8 cellular contexts compared by ENCODE assay signal in the genomic region with DNA sequence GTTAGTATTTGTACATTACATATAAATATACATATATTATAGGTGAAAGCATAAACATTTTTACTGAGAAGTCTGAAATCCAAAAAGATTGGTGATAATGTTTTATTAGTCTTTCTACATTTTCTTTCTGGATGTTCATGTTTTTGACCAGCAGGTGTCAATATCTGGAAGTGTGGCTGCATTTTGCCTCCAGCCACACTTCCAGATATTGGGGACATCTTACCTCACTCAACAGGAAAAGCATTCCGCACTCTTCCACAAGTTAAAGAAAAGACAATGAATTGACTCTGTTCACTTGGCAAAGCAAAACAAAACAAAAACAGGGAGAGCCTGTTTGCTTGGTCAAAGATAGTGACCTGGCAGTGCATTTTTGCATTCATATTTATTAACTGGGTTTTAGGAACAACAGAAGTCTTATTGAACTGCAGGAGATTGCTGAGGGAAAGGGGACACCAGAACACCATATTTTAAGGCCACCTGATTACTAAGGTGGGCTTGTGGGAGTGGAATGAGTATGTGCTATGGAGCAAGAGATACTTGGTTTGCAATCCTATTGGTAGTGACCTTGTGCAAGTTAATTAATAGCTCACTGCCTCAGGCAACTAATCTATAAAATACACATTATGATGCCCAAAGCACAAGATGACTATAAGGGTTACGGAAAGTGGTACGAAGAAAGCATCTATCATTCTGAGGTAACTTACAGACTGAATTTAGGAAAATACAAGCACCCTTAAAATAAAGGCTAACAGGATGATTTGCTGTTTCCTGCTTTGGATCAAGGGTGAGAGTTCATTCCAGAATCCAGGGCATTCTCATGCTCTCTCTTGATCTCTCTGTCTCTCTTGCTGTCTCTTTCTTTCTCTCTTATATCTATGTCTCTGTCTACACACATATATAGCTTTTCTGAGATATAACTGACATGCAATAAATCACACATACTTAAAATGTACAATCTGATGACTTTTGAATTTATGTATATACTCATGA.
DNase-seq lines count a peak whose midpoint lies in the region; ATAC-seq and TF ChIP-seq lines count a peak whose summit lies in the region.

No MANE protein-coding gene starts in this region.

- no peak overlapping the region for H2BK5ac ChIP-seq in mesenchymal stem cell (ENCODE audit: low read depth, low read length, poor library complexity, severe bottlenecking)

- no peak overlapping the region for H2AK5ac ChIP-seq in mesenchymal stem cell (ENCODE audit: low read length, severe bottlenecking)

- H2AFZ ChIP-seq in KMS-11 (ENCODE audit: low read depth) (no peak overlapping the region), mesenchymal stem cell (ENCODE audit: low read depth, low read length) (no peak overlapping the region)

- WGBS in mesenchymal stem cell: 100% methylated on average over 2 of the region's 3 CpGs

- H4K8ac ChIP-seq in mesenchymal stem cell (ENCODE audit: low read length): no peak overlapping the region

- no peaks in the 10 kb centered on the region for H3K9me3 Mint-ChIP-seq in Calu3 (ENCODE audit: low read depth, unreplicated experiment)

- H2BK120ac ChIP-seq in mesenchymal stem cell (ENCODE audit: low read depth, low read length): no peak overlapping the region

- intact Hi-C loops in Calu3 (cut with micrococcal nuclease; ENCODE audit: unreplicated experiment): loop anchor here (5.0 kb wide), 1 partner anchor 115 kb away; no protein-coding TSS in a partner anchor

- H3K9me3 ChIP-seq in mesenchymal stem cell (ENCODE audit: control insufficient read depth, low read length): no peaks in the 10 kb centered on the region

- peak overlapping the region; percentile 79 for H3K27ac Mint-ChIP-seq in Calu3 (ENCODE audit: unreplicated experiment)

- H3K36me3 ChIP-seq in KMS-11 (ENCODE audit: insufficient read depth): no peaks in the 10 kb centered on the region
- H3K36me3 ChIP-seq in mesenchymal stem cell (ENCODE audit: control insufficient read depth in 1 of 2, insufficient read depth in 2 of 2, low read depth in 1 of 2, low read length in 2 of 2): no peaks in the 10 kb centered on the region

- H3K9ac ChIP-seq in KMS-11: no peak overlapping the region
- no peak overlapping the region for H3K9ac ChIP-seq in mesenchymal stem cell (ENCODE audit: low read length)

- no peaks in the 10 kb centered on the region for H3K27me3 ChIP-seq in KMS-11 (ENCODE audit: insufficient read depth, low read depth)
- no peaks in the 10 kb centered on the region for H3K27me3 ChIP-seq in mesenchymal stem cell (ENCODE audit: control insufficient read depth in 1 of 2, insufficient read depth in 1 of 2, low read length in 2 of 2)

- H3K14ac ChIP-seq in mesenchymal stem cell (ENCODE audit: low read length in 2 of 2): no peak overlapping the region

- H2BK15ac ChIP-seq in mesenchymal stem cell (ENCODE audit: low read depth, poor library complexity, severe bottlenecking): no peak overlapping the region

- no peaks in the 10 kb centered on the region for H3K79me2 ChIP-seq in KMS-11 (ENCODE audit: insufficient read depth, low read depth)

- no peak overlapping the region for H3K4me3 Mint-ChIP-seq in Calu3 (ENCODE audit: low read depth, unreplicated experiment)

- H3K79me1 ChIP-seq in mesenchymal stem cell (replicated peaks; ENCODE audit: low read length, poor library complexity, severe bottlenecking): no peaks in the 10 kb centered on the region

- CTCF ChIA-PET in Calu3 (lab: Charles Lee): interaction anchor here (0.9 kb wide), 1 partner anchor 823 kb away, joined by 3 read pairs; no protein-coding TSS in a partner anchor

- H3K36me3 Mint-ChIP-seq in Calu3 (ENCODE audit: insufficient read depth, unreplicated experiment): no peaks in the 10 kb centered on the region

- peak; percentile 17 for DNase-seq in Calu3
- peak; percentile 43 to 52 for DNase-seq in cardiac fibroblast (ENCODE audit: low read depth in 2 of 2)
- peak; percentile 12 for DNase-seq in mesenchymal stem cell
- DNase-seq in cerebellar nuclear complex (lab: John Stamatoyannopoulos, UW): no peak
- DNase-seq in HUDEP-2 (lab: John Stamatoyannopoulos, UW; ENCODE audit: unreplicated experiment in 76 of 76): no peak

- H3K4me2 ChIP-seq in KMS-11: no peak overlapping the region
- no peak overlapping the region for H3K4me2 ChIP-seq in mesenchymal stem cell (ENCODE audit: low read length, poor library complexity, severe bottlenecking)

- H4K91ac ChIP-seq in mesenchymal stem cell (ENCODE audit: low read length): no peak overlapping the region

- H3K4me3 ChIP-seq in KMS-11 (IDR thresholded peaks at IDR 0.05; ENCODE audit: insufficient read depth, low read depth, low read length): no peak overlapping the region
- H3K4me3 ChIP-seq in cardiac fibroblast (replicated peaks in 1 of 2; ENCODE audit: low read depth in 2 of 2, low read length in 2 of 2): no peak overlapping the region
- H3K4me3 ChIP-seq in mesenchymal stem cell (ENCODE audit: insufficient read depth in 1 of 2, low read depth in 1 of 2, low read length in 2 of 2): no peak overlapping the region

- no peak for ATAC-seq in HG03039 (IDR thresholded peaks at IDR 0.05; ENCODE audit: unreplicated experiment)
- ATAC-seq in GM18909 (IDR thresholded peaks at IDR 0.05; ENCODE audit: poor library complexity, unreplicated experiment): no peak

- H3K4ac ChIP-seq in mesenchymal stem cell (ENCODE audit: low read depth in 1 of 2, low read length in 2 of 2): no peak overlapping the region

- H3K27ac ChIP-seq in KMS-11: no peak overlapping the region
- H3K27ac ChIP-seq in mesenchymal stem cell (ENCODE audit: low read length, poor library complexity, severe bottlenecking): no peak overlapping the region

- no peaks in the 10 kb centered on the region for H3K27me3 Mint-ChIP-seq in Calu3 (ENCODE audit: unreplicated experiment)

- no peak overlapping the region for H2BK12ac ChIP-seq in mesenchymal stem cell (ENCODE audit: low read length in 2 of 2)

- TF ChIP-seq CTCF in Calu3 (IDR thresholded peaks at IDR 0.05; ENCODE audit: unreplicated experiment) (no peak), KMS-11 (conservative IDR thresholded peaks at IDR 0.05; ENCODE audit: low read depth, low read length) (peak; percentile 59), cardiac fibroblast (IDR thresholded peaks at IDR 0.05; ENCODE audit: low read depth, low read length) (peak; percentile 51)

- no peaks in the 10 kb centered on the region for H4K20me1 ChIP-seq in KMS-11 (ENCODE audit: insufficient read depth)

- no peaks in the 10 kb centered on the region for H3K4me1 ChIP-seq in KMS-11 (ENCODE audit: low read depth, poor library complexity, severe bottlenecking)
- H3K4me1 ChIP-seq in mesenchymal stem cell (ENCODE audit: control insufficient read depth, insufficient read depth, low read depth, low read length): no peaks in the 10 kb centered on the region

- H3K18ac ChIP-seq in mesenchymal stem cell (ENCODE audit: low read depth in 1 of 2, low read length in 2 of 2): no peak overlapping the region

- H3K4me1 Mint-ChIP-seq in Calu3 (ENCODE audit: low read depth, unreplicated experiment): peaks cover 11% of the 10 kb centered on the region

- H3K23ac ChIP-seq in mesenchymal stem cell (ENCODE audit: low read length in 2 of 2): no peak overlapping the region

- BruUV-seq in Calu3 (replicated peaks; lab: Mats Ljungman, UMichigan): no TSS peak

Comparison
In these comparisons a context has a peak if more than half of its experiments do, and no peak if none do; other contexts are left out.
1. DNase-seq: peak in Calu3 (single experiment), cardiac fibroblast (2 of 2) and mesenchymal stem cell (single experiment); none in cerebellar nuclear complex (0 of 2) and HUDEP-2 (0 of 76).